Comparison of ENCODE assay signal across 1 cellular context in genomic region chr5:17261075-17261474, GRCh38.
TF ChIP-seq lines count a peak whose summit lies in the region.

No MANE protein-coding gene starts in this region.

TF ChIP-seq in WTC11, 78 proteins besides CTCF, POLR2A, EP300 and RAD21 (continued from another document):
- TF ChIP-seq ZNF425 (CRISPR knock-in tag; conservative IDR thresholded peaks at IDR 0.05) (no peak), MAX (CRISPR knock-in tag; IDR thresholded peaks at IDR 0.05) (no peak), KAT7 (CRISPR knock-in tag; IDR thresholded peaks at IDR 0.05; ENCODE audit: borderline replicate concordance) (no peak), JAZF1 (CRISPR knock-in tag; IDR thresholded peaks at IDR 0.05) (no peak), SOX15 (CRISPR knock-in tag; IDR thresholded peaks at IDR 0.05) (no peak), ETV6 (CRISPR knock-in tag; IDR thresholded peaks at IDR 0.05) (no peak), NFYB (CRISPR knock-in tag; conservative IDR thresholded peaks at IDR 0.05; ENCODE audit: low read depth) (no peak), E2F4 (CRISPR knock-in tag; IDR thresholded peaks at IDR 0.05; ENCODE audit: borderline replicate concordance, low read depth) (no peak)
